ENCODE assay signal across 8 cellular contexts in genomic region chr1:89995595-89996397, GRCh38. TPM values are rescaled to one million over a fixed set of nuclear protein-coding genes. Genes with fewer than 3 reads are reported as not detected.
DNase-seq lines count a peak whose midpoint lies in the region; ATAC-seq and TF ChIP-seq lines count a peak whose summit lies in the region.

No MANE protein-coding gene starts in this region.

- H3K9me3 ChIP-seq in HAP-1 = no peaks in the 10 kb centered on the region

- intact Hi-C loops in activated CD4-positive, alpha-beta memory T cell treated with anti-CD3 and anti-CD28 coated beads for 36 hours (cut with micrococcal nuclease) = loop anchor here (2.0 to 10.0 kb wide), 6 partner anchors 151 to 1311 kb away; partner anchors contain the start of genes GTF2B and PKN2

- H3K4me3 ChIP-seq in AG09309 (ENCODE audit: control insufficient read depth, low read depth, low read length) (peak overlapping the region; percentile 74), HAP-1 (peak overlapping the region; percentile 80), retinal pigment epithelial cell (ENCODE audit: low read length) (peak overlapping the region; percentile 97)

- no peaks in the 10 kb centered on the region for H3K27me3 ChIP-seq in HAP-1 (ENCODE audit: low read depth)

- TF ChIP-seq CTCF in AG09309 (IDR thresholded peaks at IDR 0.05; ENCODE audit: control insufficient read depth, insufficient read depth, low read depth, low read length, missing control alignments) (no peak), retinal pigment epithelial cell (conservative IDR thresholded peaks at IDR 0.05; ENCODE audit: low read depth, low read length) (no peak), GM20000 (IDR thresholded peaks at IDR 0.05; ENCODE audit: extremely low read depth, missing control alignments) (no peak)

- H3K9me3 Mint-ChIP-seq in activated CD4-positive, alpha-beta memory T cell treated with anti-CD3 and anti-CD28 coated beads for 36 hours = no peaks in the 10 kb centered on the region

- H3K4me3 Mint-ChIP-seq in activated CD4-positive, alpha-beta memory T cell treated with anti-CD3 and anti-CD28 coated beads for 36 hours = peak overlapping the region; percentile 99

- no peaks in the 10 kb centered on the region for H3K27me3 Mint-ChIP-seq in activated CD4-positive, alpha-beta memory T cell treated with anti-CD3 and anti-CD28 coated beads for 36 hours

- peak overlapping the region; percentile 89 for H3K27ac Mint-ChIP-seq in activated CD4-positive, alpha-beta memory T cell treated with anti-CD3 and anti-CD28 coated beads for 36 hours

- H3K36me3 Mint-ChIP-seq in activated CD4-positive, alpha-beta memory T cell treated with anti-CD3 and anti-CD28 coated beads for 36 hours = peaks cover 13% of the 10 kb centered on the region

- POLR2A ChIA-PET in activated CD4-positive, alpha-beta memory T cell treated with anti-CD3 and anti-CD28 coated beads for 36 hours (lab: Charles Lee) = interaction anchor here (0.9 to 1.5 kb wide), 2 partner anchors 152 to 214 kb away, joined by 3 to 9 read pairs; no protein-coding TSS in a partner anchor

- CTCF ChIA-PET in activated CD4-positive, alpha-beta memory T cell treated with anti-CD3 and anti-CD28 coated beads for 36 hours (lab: Charles Lee) = interaction anchor here (0.6 kb wide), 1 partner anchor 43 kb away, joined by 4 read pairs; no protein-coding TSS in a partner anchor

- peaks cover 9% of the 10 kb centered on the region for H3K36me3 ChIP-seq in HAP-1 (replicated peaks)

- no peak for ATAC-seq in GM21423 (IDR thresholded peaks at IDR 0.05; ENCODE audit: unreplicated experiment)

- peaks cover 42% of the 10 kb centered on the region for H3K4me1 Mint-ChIP-seq in activated CD4-positive, alpha-beta memory T cell treated with anti-CD3 and anti-CD28 coated beads for 36 hours (ENCODE audit: low read depth)

- no peak for DNase-seq in AG09309 (ENCODE audit: low read depth)
- peak; percentile 42 to 70 for DNase-seq in HAP-1 (ENCODE audit: low spot score in 2 of 2)
- no peak for DNase-seq in activated CD4-positive, alpha-beta memory T cell treated with anti-CD3 and anti-CD28 coated beads for 36 hours
- peak; percentile 20 for DNase-seq in glomerular endothelial cell (ENCODE audit: extremely low read depth, low read depth, low spot score)
- peak; percentile 96 for DNase-seq in retinal pigment epithelial cell (ENCODE audit: low read depth)
- no peak for DNase-seq in LoVo (ENCODE audit: low spot score)
- no peak for DNase-seq in GM20000 (ENCODE audit: low spot score)

- in situ Hi-C loops in HAP-1 (cut with MboI; ENCODE audit: low sequenced_read_pairs) = loop anchor here (25.0 kb wide), 1 partner anchor 358 kb away; the partner anchor contains the start of gene LRRC8C

- peaks cover 23% of the 10 kb centered on the region for H3K4me1 ChIP-seq in HAP-1

RNA-seq across cellular contexts. Expression of gene ZNF326, which starts 0.9 kb away (rescaled TPM):
- total RNA-seq in activated CD4-positive, alpha-beta memory T cell treated with anti-CD3 and anti-CD28 coated beads for 36 hours = 10 to 100 TPM; 17.2 to 17.3 TPM
- 8.4 and 16.8 TPM in 2 replicates for total RNA-seq in glomerular endothelial cell

Comparison
In these comparisons a context has a peak if more than half of its experiments do, and no peak if none do; other contexts are left out.
1. DNase-seq: peak in HAP-1 (2 of 2), glomerular endothelial cell (single experiment) and retinal pigment epithelial cell (single experiment); none in AG09309 (single experiment), activated CD4-positive, alpha-beta memory T cell treated with anti-CD3 and anti-CD28 coated beads for 36 hours (single experiment), LoVo (single experiment) and GM20000 (single experiment).
2. Peak in every context shown above with its lines, with median percentiles within 50 percentile points of each other: H3K4me3 ChIP-seq.